8 cellular contexts compared by ENCODE assay signal in the genomic region with DNA sequence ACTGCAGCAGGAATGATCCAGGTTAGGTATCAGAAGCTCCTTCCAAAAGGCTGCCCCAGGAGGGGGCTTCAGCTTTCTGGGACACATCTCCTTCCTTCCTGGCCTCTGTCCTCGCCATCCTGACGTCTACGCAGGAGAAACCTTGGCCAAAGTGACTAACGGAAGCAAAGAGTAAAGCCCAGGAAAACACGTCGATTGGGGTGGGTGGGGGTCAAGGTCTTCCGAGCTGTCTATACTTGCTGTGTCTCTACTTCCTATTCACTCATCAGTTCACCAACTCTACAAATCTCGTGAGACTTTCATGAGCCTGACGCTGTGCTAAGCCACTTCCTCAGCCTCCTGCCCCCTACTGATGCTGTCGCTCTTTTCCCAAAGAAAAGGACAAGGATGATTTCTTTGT.
DNase-seq lines count a peak whose midpoint lies in the region; ATAC-seq, FAIRE-seq and TF ChIP-seq lines count a peak whose summit lies in the region.
"Had no signal": no experiment of that assay in that cellular context is flagged by ENCODE, and none has a peak within 500 bp of the region (broad histone marks: within the 10 kb centered on the region; RNA-seq: fewer than 3 reads in every experiment).

No MANE protein-coding gene starts in this region.

- TF ChIP-seq POLR2A in gastroesophageal sphincter (IDR thresholded peaks at IDR 0.05), result no peak
- no peak for TF ChIP-seq POLR2A in H54 (IDR thresholded peaks at IDR 0.05; ENCODE audit: low read depth, low read length)

- H3K9me2 ChIP-seq in GM23248 (ENCODE audit: insufficient read depth) (no peaks in the 10 kb centered on the region), OCI-LY7 (ENCODE audit: insufficient read depth, low read length) (no peaks in the 10 kb centered on the region)

- BruUV-seq in OCI-LY7 (replicated peaks; lab: Mats Ljungman, UMichigan), result no TSS peak

- WGBS in GM23248 (ENCODE audit: low coverage in 1 of 2, low lambda C conversion rate in 2 of 2, missing lambda C conversion rate in 2 of 2), 2 experiments, result 67 to 69% methylated on average over 10 of the region's 10 CpGs
- 41 to 64% methylated on average over 7 to 8 of the region's 10 CpGs for WGBS in gastroesophageal sphincter (ENCODE audit: low coverage in 1 of 2), 2 donors

- TF ChIP-seq CTCF in OCI-LY7 (conservative IDR thresholded peaks at IDR 0.05; ENCODE audit: low read length) (no peak), gastroesophageal sphincter (IDR thresholded peaks at IDR 0.05) (peak in 1 of 4 experiments; percentile 16)

- H3K4me3 ChIP-seq in GM23248, result no peak overlapping the region
- H3K4me3 ChIP-seq in OCI-LY7 (ENCODE audit: low read depth, low read length, poor library complexity, severe bottlenecking), result no peak overlapping the region
- H3K4me3 ChIP-seq in gastroesophageal sphincter, result peak overlapping the region in 1 of 2 donors; percentile 15
- no peak overlapping the region for H3K4me3 ChIP-seq in stomach smooth muscle (ENCODE audit: low read length in 2 of 2)

- DNase-seq in GM23248 (no peak), OCI-LY7 (ENCODE audit: low spot score) (peak; percentile 11), HK-2 (ENCODE audit: unreplicated experiment) (no peak), HEK293T (ENCODE audit: extremely low spot score) (no peak), H54 (ENCODE audit: insufficient read length, low spot score) (no peak)

- in situ Hi-C loops in GM23248 (cut with MboI), result loop anchor here (10.0 kb wide), 1 partner anchor 95 kb away; no protein-coding TSS in a partner anchor

- no peaks in the 10 kb centered on the region for H4K20me1 ChIP-seq in GM23248 (ENCODE audit: insufficient read depth)
- no peaks in the 10 kb centered on the region for H4K20me1 ChIP-seq in OCI-LY7 (ENCODE audit: insufficient read depth, low read length)

- no peak for FAIRE-seq in H54 (lab: Jason Lieb, UNC)
- FAIRE-seq: endometrium had no signal

- H3K27ac ChIP-seq in GM23248 (peak overlapping the region; percentile 44), OCI-LY7 (ENCODE audit: low read depth, low read length, poor library complexity, severe bottlenecking) (no peak overlapping the region), gastroesophageal sphincter (peak overlapping the region; percentile 6 to 72 (median 58)), stomach smooth muscle (ENCODE audit: low read length) (peak overlapping the region; percentile 53)

- POLR2A ChIA-PET in OCI-LY7 (lab: Charles Lee) (interaction anchor here (0.5 to 0.7 kb wide), 2 partner anchors 204 to 1252 kb away, joined by 4 read pairs; no protein-coding TSS in a partner anchor), HEK293T (lab: Yijun Ruan, JAX) (no interaction called here)

- H3K36me3 ChIP-seq in GM23248 (ENCODE audit: low read depth) (no peaks in the 10 kb centered on the region; the same call in 1 of the 2 replicates), OCI-LY7 (ENCODE audit: insufficient read depth, low read length) (no peaks in the 10 kb centered on the region), gastroesophageal sphincter (peaks cover 0 to 38% of the 10 kb centered on the region in 2 donors), stomach smooth muscle (ENCODE audit: control insufficient read depth in 2 of 2, insufficient read depth in 2 of 2, low read length in 2 of 2) (peaks cover 13 to 20% of the 10 kb centered on the region in 2 donors)

- H3K9me3 ChIP-seq in GM23248 (ENCODE audit: low read depth) (no peaks in the 10 kb centered on the region), OCI-LY7 (ENCODE audit: low read length) (no peaks in the 10 kb centered on the region), gastroesophageal sphincter (no peaks in the 10 kb centered on the region), stomach smooth muscle (ENCODE audit: control insufficient read depth in 2 of 2, low read length in 2 of 2) (no peaks in the 10 kb centered on the region)

- intact Hi-C loops in OCI-LY7 (cut with micrococcal nuclease; ENCODE audit: unreplicated experiment), result no loop called here

- H2AFZ ChIP-seq in GM23248 (no peak overlapping the region), OCI-LY7 (ENCODE audit: low read length) (peak overlapping the region; percentile 6; the same call in 1 of the 2 replicates)

- H3K4me2 ChIP-seq in GM23248 (ENCODE audit: unreplicated experiment) (peak overlapping the region; percentile 51), OCI-LY7 (ENCODE audit: low read length) (no peak overlapping the region; the same call in 1 of the 2 replicates)

- H3K27me3 ChIP-seq in GM23248 (replicated peaks; ENCODE audit: insufficient read depth) (no peaks in the 10 kb centered on the region), gastroesophageal sphincter (no peaks in the 10 kb centered on the region), stomach smooth muscle (ENCODE audit: control insufficient read depth in 1 of 2, insufficient read depth in 2 of 2, low read length in 2 of 2) (no peaks in the 10 kb centered on the region)

- TF ChIP-seq EP300 in gastroesophageal sphincter (IDR thresholded peaks at IDR 0.05), result no peak

- H3K4me1 ChIP-seq in GM23248 (ENCODE audit: insufficient read depth), result peaks cover 17% of the 10 kb centered on the region
- no peaks in the 10 kb centered on the region for H3K4me1 ChIP-seq in OCI-LY7 (ENCODE audit: insufficient read depth, low read length, poor library complexity, severe bottlenecking)
- H3K4me1 ChIP-seq in gastroesophageal sphincter, result peaks cover 0 to 51% (median 2%) of the 10 kb centered on the region in 3 donors
- peaks cover 38% of the 10 kb centered on the region for H3K4me1 ChIP-seq in stomach smooth muscle (ENCODE audit: control insufficient read depth, insufficient read depth, low read length)

- H3K79me2 ChIP-seq in GM23248 (ENCODE audit: insufficient read depth) (no peaks in the 10 kb centered on the region), OCI-LY7 (ENCODE audit: insufficient read depth, low read depth, low read length) (no peaks in the 10 kb centered on the region)

- CTCF ChIA-PET in OCI-LY7 (lab: Charles Lee; ENCODE audit: unreplicated experiment), result interaction anchor here (1.6 kb wide), 1 partner anchor 97 kb away, joined by 4 read pairs; no protein-coding TSS in a partner anchor
- CTCF ChIA-PET in HEK293T (lab: Yijun Ruan, JAX), result interaction anchor here (0.6 to 2.9 kb wide), 5 partner anchors 9 to 279 kb away, joined by 3 to 17 read pairs (median 3); partner anchors contain the start of gene RUFY4

- H3F3A ChIP-seq in GM23248 (ENCODE audit: insufficient read depth), result peaks cover 52% of the 10 kb centered on the region

- H3K9ac ChIP-seq in GM23248 (no peak overlapping the region), stomach smooth muscle (ENCODE audit: low read length in 2 of 2) (peak overlapping the region; percentile 7 to 36)

- ATAC-seq in gastroesophageal sphincter, result no peak

TF ChIP-seq in HEK293T, 16 proteins besides CTCF, POLR2A, EP300 and RAD21:
- TF ChIP-seq LEF1 (IDR thresholded peaks at IDR 0.05; ENCODE audit: borderline replicate concordance) (no peak), TARDBP (IDR thresholded peaks at IDR 0.05) (no peak), FOXK2 (IDR thresholded peaks at IDR 0.05) (no peak), SUZ12 (IDR thresholded peaks at IDR 0.05) (no peak), ZNF384 (IDR thresholded peaks at IDR 0.05) (no peak), CTBP1 (IDR thresholded peaks at IDR 0.05; ENCODE audit: borderline replicate concordance) (no peak), SP1 (IDR thresholded peaks at IDR 0.05) (no peak), L3MBTL2 (conservative IDR thresholded peaks at IDR 0.05) (no peak), FOXA1 (IDR thresholded peaks at IDR 0.05) (no peak), HDGF (IDR thresholded peaks at IDR 0.05; ENCODE audit: borderline replicate concordance) (no peak), ELF4 (IDR thresholded peaks at IDR 0.05) (no peak), ARNT (IDR thresholded peaks at IDR 0.05) (no peak)
- TF ChIP-seq, protein P1, sequence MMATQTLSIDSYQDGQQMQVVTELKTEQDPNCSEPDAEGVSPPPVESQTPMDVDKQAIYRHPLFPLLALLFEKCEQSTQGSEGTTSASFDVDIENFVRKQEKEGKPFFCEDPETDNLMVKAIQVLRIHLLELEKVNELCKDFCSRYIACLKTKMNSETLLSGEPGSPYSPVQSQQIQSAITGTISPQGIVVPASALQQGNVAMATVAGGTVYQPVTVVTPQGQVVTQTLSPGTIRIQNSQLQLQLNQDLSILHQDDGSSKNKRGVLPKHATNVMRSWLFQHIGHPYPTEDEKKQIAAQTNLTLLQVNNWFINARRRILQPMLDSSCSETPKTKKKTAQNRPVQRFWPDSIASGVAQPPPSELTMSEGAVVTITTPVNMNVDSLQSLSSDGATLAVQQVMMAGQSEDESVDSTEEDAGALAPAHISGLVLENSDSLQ (IDR thresholded peaks at IDR 0.05), result no peak
